Comparison of ENCODE assay signal across 8 cellular contexts in genomic region chr1:149899460-149900284, GRCh38. TPM values are rescaled to one million over a fixed set of nuclear protein-coding genes. Genes with fewer than 3 reads are reported as not detected.
DNase-seq lines count a peak whose midpoint lies in the region; ATAC-seq, FAIRE-seq and TF ChIP-seq lines count a peak whose summit lies in the region.

Gene BOLA1, plus strand, starts transcription at chr1:149899568. Its CDS starts 492 bp downstream, at chr1:149900060.

- peaks cover 20% of the 10 kb centered on the region for H3K4me1 Mint-ChIP-seq in T-helper 2 cell treated with Interferon-gamma antibody and Interleukin-4, amounts not matched to agents 5 μg/mL and 100 μg/mL, for 36 hours (ENCODE audit: low read depth)

- H3K27ac Mint-ChIP-seq in T-helper 2 cell treated with Interferon-gamma antibody and Interleukin-4, amounts not matched to agents 5 μg/mL and 100 μg/mL, for 36 hours, result peak within 1 kb of the TSS; percentile 87

- TF ChIP-seq CTCF in GM12875 (IDR thresholded peaks at IDR 0.05; ENCODE audit: borderline replicate concordance, insufficient read depth, low read depth, low read length), result no peak
- no peak for TF ChIP-seq CTCF in ascending aorta (IDR thresholded peaks at IDR 0.05)
- no peak for TF ChIP-seq CTCF in right atrium auricular region (IDR thresholded peaks at IDR 0.05)

- DNase-seq in NCI-H146 treated with DMSO at 0.1 percent for 48 hours (lab: John Stamatoyannopoulos, UW; ENCODE audit: unreplicated experiment) (peak; percentile 85), ascending aorta (ENCODE audit: low spot score in 2 of 2) (peak; percentile 75 to 96), right atrium auricular region (ENCODE audit: low spot score) (peak; percentile 93), pulmonary artery endothelial cell (ENCODE audit: low read depth, low spot score) (peak; percentile 67), urothelium cell line (ENCODE audit: low spot score) (peak; percentile 95)
- DNase-seq in T-helper 2 cell treated with Interferon-gamma antibody and Interleukin-4, amounts not matched to agents 5 μg/mL and 100 μg/mL, for 36 hours (ENCODE audit: low spot score), result peak; percentile 84

- peak within 1 kb of the TSS; percentile 87 to 90 for H3K27ac ChIP-seq in ascending aorta
- H3K27ac ChIP-seq in right atrium auricular region, result peak within 1 kb of the TSS; percentile 86 to 88

- H3K4me1 ChIP-seq in ascending aorta, result peaks cover 0 to 5% of the 10 kb centered on the region in 2 donors
- H3K4me1 ChIP-seq in right atrium auricular region, result peaks cover 0 to 8% of the 10 kb centered on the region in 2 donors

- ATAC-seq in HG02840 (IDR thresholded peaks at IDR 0.05; ENCODE audit: low FRiP score, unreplicated experiment), result peak; percentile 86

- H3K36me3 Mint-ChIP-seq in T-helper 2 cell treated with Interferon-gamma antibody and Interleukin-4, amounts not matched to agents 5 μg/mL and 100 μg/mL, for 36 hours (ENCODE audit: low read depth), result peaks cover 17% of the 10 kb centered on the region

- H3K9me3 ChIP-seq in ascending aorta (no peaks in the 10 kb centered on the region), right atrium auricular region (no peaks in the 10 kb centered on the region)

- H3K4me3 ChIP-seq in GM12875 (ENCODE audit: low read depth, low read length) (peak within 1 kb of the TSS; percentile 87), ascending aorta (peak within 1 kb of the TSS; percentile 66 to 70), right atrium auricular region (peak within 1 kb of the TSS; percentile 43 to 63)

- H3K27me3 ChIP-seq in ascending aorta (no peaks in the 10 kb centered on the region), right atrium auricular region (no peaks in the 10 kb centered on the region)

- H3K36me3 ChIP-seq in ascending aorta (peaks cover 0 to 4% of the 10 kb centered on the region in 2 donors), right atrium auricular region (no peaks in the 10 kb centered on the region)

- peak within 1 kb of the TSS; percentile 83 for H3K4me3 Mint-ChIP-seq in T-helper 2 cell treated with Interferon-gamma antibody and Interleukin-4, amounts not matched to agents 5 μg/mL and 100 μg/mL, for 36 hours

- peak; percentile 92 for FAIRE-seq in urothelium cell line (lab: Jason Lieb, UNC)

- no peaks in the 10 kb centered on the region for H3K27me3 Mint-ChIP-seq in T-helper 2 cell treated with Interferon-gamma antibody and Interleukin-4, amounts not matched to agents 5 μg/mL and 100 μg/mL, for 36 hours (ENCODE audit: low read depth)

- H3K9me3 Mint-ChIP-seq in T-helper 2 cell treated with Interferon-gamma antibody and Interleukin-4, amounts not matched to agents 5 μg/mL and 100 μg/mL, for 36 hours, result peaks cover 3% of the 10 kb centered on the region

- intact Hi-C loops in ascending aorta (cut with DNase I), result loop anchor here (1.0 to 2.0 kb wide), 3 partner anchors 11 to 28 kb away; partner anchors contain the start of genes SF3B4 and SV2A

RNA-seq across cellular contexts. Expression of gene BOLA1, which starts in this region (rescaled TPM):
- total RNA-seq in ascending aorta, result 36.7 TPM
- total RNA-seq in right atrium auricular region, result 10 to 100 TPM; 26.3 to 28.0 TPM
- 9.4 and 12.0 TPM in 2 replicates for total RNA-seq in pulmonary artery endothelial cell

Comparison
In these comparisons a context has a peak if more than half of its experiments do, and no peak if none do; other contexts are left out.
1. Peak in every context shown above with its lines: DNase-seq, ATAC-seq, H3K4me3 ChIP-seq and H3K27ac ChIP-seq.